ENCODE assay signal across 2 cellular contexts in the genomic region with DNA sequence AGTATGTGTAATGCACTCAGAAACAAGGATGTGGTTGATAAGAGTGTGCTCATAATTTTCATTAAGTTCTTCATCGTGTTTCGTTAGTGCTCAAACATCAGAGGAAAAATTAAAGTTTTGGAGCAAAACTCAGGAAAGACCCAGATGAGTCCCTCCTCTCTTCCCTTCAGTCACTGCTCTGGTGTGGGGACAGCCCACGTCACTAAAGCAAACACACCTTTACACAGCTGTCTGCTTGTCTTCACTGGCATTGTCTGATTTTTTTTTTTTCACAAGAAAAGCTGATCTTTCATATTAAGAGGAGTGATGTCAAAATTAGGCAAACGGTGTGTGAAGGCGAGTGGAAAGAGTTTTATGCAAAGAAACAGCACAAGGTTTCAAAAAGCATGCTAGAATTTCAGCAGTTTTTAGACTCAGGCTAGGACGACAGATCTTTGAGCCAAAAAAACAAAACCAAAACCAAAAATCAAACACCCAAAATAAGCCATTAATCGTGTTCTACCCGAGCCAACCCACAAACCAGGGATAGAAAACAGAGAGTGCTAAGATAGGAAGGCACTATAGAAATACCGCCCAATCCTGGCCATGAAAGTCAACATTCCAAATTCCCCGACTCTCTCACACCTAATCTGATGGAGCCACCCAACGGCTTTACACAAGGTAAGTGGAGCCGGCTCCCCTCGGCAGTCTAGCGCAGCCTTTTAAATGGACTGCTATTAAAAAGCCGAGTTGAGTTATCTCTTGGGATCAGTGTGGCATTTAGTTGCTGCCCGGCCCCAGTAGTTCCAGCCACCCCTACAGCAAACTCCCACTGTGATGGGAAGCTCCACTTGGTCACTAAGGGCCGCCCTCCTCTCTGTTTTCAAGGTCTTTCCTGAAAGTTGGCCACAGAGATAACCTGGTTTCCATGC.
TF ChIP-seq lines count a peak whose summit lies in the region.

No MANE protein-coding gene starts in this region.

TF ChIP-seq in SK-N-SH, 30 proteins besides CTCF, POLR2A, EP300 and RAD21:
- TF ChIP-seq, protein P1, sequence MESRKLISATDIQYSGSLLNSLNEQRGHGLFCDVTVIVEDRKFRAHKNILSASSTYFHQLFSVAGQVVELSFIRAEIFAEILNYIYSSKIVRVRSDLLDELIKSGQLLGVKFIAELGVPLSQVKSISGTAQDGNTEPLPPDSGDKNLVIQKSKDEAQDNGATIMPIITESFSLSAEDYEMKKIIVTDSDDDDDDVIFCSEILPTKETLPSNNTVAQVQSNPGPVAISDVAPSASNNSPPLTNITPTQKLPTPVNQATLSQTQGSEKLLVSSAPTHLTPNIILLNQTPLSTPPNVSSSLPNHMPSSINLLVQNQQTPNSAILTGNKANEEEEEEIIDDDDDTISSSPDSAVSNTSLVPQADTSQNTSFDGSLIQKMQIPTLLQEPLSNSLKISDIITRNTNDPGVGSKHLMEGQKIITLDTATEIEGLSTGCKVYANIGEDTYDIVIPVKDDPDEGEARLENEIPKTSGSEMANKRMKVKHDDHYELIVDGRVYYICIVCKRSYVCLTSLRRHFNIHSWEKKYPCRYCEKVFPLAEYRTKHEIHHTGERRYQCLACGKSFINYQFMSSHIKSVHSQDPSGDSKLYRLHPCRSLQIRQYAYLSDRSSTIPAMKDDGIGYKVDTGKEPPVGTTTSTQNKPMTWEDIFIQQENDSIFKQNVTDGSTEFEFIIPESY (IDR thresholded peaks at IDR 0.05; ENCODE audit: borderline replicate concordance, low read depth), result no peak
- TF ChIP-seq JUND (IDR thresholded peaks at IDR 0.05) (no peak), GATA2 (CRISPR knock-in tag; IDR thresholded peaks at IDR 0.05) (no peak), TCF12 (IDR thresholded peaks at IDR 0.05) (no peak), GABPA (IDR thresholded peaks at IDR 0.05; ENCODE audit: low read depth) (no peak), MXI1 (IDR thresholded peaks at IDR 0.05; ENCODE audit: low read depth, low read length) (no peak), POLR2AphosphoS5 (IDR thresholded peaks at IDR 0.05; ENCODE audit: low read depth, low read length) (no peak), RFX5 (IDR thresholded peaks at IDR 0.05; ENCODE audit: low read length) (no peak), FOSL2 (IDR thresholded peaks at IDR 0.05; ENCODE audit: borderline replicate concordance, low read depth) (no peak), YY1 (IDR thresholded peaks at IDR 0.05; ENCODE audit: low read depth) (no peak), SIN3A (IDR thresholded peaks at IDR 0.05; ENCODE audit: borderline replicate concordance, low read depth, low read length) (no peak), RXRA (IDR thresholded peaks at IDR 0.05; ENCODE audit: borderline replicate concordance, low read depth) (no peak)
- TF ChIP-seq, protein P2, sequence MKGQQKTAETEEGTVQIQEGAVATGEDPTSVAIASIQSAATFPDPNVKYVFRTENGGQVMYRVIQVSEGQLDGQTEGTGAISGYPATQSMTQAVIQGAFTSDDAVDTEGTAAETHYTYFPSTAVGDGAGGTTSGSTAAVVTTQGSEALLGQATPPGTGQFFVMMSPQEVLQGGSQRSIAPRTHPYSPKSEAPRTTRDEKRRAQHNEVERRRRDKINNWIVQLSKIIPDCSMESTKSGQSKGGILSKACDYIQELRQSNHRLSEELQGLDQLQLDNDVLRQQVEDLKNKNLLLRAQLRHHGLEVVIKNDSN (IDR thresholded peaks at IDR 0.05; ENCODE audit: borderline replicate concordance, low read depth), result no peak

TF ChIP-seq in SK-N-SH treated with all-trans-retinoic acid at 6 μM for 48 hours, 23 proteins besides CTCF, POLR2A, EP300 and RAD21 (continued from another document):
- TF ChIP-seq, protein P3, sequence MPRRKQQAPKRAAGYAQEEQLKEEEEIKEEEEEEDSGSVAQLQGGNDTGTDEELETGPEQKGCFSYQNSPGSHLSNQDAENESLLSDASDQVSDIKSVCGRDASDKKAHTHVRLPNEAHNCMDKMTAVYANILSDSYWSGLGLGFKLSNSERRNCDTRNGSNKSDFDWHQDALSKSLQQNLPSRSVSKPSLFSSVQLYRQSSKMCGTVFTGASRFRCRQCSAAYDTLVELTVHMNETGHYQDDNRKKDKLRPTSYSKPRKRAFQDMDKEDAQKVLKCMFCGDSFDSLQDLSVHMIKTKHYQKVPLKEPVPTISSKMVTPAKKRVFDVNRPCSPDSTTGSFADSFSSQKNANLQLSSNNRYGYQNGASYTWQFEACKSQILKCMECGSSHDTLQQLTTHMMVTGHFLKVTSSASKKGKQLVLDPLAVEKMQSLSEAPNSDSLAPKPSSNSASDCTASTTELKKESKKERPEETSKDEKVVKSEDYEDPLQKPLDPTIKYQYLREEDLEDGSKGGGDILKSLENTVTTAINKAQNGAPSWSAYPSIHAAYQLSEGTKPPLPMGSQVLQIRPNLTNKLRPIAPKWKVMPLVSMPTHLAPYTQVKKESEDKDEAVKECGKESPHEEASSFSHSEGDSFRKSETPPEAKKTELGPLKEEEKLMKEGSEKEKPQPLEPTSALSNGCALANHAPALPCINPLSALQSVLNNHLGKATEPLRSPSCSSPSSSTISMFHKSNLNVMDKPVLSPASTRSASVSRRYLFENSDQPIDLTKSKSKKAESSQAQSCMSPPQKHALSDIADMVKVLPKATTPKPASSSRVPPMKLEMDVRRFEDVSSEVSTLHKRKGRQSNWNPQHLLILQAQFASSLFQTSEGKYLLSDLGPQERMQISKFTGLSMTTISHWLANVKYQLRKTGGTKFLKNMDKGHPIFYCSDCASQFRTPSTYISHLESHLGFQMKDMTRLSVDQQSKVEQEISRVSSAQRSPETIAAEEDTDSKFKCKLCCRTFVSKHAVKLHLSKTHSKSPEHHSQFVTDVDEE (CRISPR knock-in tag; IDR thresholded peaks at IDR 0.05), result no peak
- TF ChIP-seq ZNF565 (CRISPR knock-in tag; conservative IDR thresholded peaks at IDR 0.05; ENCODE audit: low read depth), result no peak
- TF ChIP-seq, protein P4, sequence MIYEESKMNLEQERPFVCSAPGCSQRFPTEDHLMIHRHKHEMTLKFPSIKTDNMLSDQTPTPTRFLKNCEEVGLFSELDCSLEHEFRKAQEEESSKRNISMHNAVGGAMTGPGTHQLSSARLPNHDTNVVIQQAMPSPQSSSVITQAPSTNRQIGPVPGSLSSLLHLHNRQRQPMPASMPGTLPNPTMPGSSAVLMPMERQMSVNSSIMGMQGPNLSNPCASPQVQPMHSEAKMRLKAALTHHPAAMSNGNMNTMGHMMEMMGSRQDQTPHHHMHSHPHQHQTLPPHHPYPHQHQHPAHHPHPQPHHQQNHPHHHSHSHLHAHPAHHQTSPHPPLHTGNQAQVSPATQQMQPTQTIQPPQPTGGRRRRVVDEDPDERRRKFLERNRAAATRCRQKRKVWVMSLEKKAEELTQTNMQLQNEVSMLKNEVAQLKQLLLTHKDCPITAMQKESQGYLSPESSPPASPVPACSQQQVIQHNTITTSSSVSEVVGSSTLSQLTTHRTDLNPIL (CRISPR knock-in tag; IDR thresholded peaks at IDR 0.05; ENCODE audit: low read depth), result no peak
- TF ChIP-seq, protein P5, sequence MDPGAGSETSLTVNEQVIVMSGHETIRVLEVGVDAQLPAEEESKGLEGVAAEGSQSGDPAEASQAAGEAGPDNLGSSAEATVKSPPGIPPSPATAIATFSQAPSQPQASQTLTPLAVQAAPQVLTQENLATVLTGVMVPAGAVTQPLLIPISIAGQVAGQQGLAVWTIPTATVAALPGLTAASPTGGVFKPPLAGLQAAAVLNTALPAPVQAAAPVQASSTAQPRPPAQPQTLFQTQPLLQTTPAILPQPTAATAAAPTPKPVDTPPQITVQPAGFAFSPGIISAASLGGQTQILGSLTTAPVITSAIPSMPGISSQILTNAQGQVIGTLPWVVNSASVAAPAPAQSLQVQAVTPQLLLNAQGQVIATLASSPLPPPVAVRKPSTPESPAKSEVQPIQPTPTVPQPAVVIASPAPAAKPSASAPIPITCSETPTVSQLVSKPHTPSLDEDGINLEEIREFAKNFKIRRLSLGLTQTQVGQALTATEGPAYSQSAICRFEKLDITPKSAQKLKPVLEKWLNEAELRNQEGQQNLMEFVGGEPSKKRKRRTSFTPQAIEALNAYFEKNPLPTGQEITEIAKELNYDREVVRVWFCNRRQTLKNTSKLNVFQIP (CRISPR knock-in tag; IDR thresholded peaks at IDR 0.05; ENCODE audit: borderline replicate concordance, low read depth), result no peak
- TF ChIP-seq TOX (CRISPR knock-in tag; IDR thresholded peaks at IDR 0.05; ENCODE audit: borderline replicate concordance), result no peak
- TF ChIP-seq RARB (CRISPR knock-in tag; IDR thresholded peaks at IDR 0.05), result no peak
- no peak for TF ChIP-seq TCF4 (CRISPR knock-in tag; IDR thresholded peaks at IDR 0.05; ENCODE audit: borderline replicate concordance)
- no peak for TF ChIP-seq ISL1 (CRISPR knock-in tag; IDR thresholded peaks at IDR 0.05)
